1 cellular context compared by ENCODE assay signal in genomic region chr10:13586676-13587355, GRCh38.
TF ChIP-seq lines count a peak whose summit lies in the region.

PRPF18 (plus strand) TSS chr10:13586965; CDS start chr10:13587087, 122 bp downstream.

TF ChIP-seq in HCT116, 20 proteins besides CTCF, POLR2A, EP300 and RAD21 (continued from another document):
- TF ChIP-seq REST (IDR thresholded peaks at IDR 0.05; ENCODE audit: low read depth): no peak
- TF ChIP-seq EZH2 (IDR thresholded peaks at IDR 0.05): no peak
- TF ChIP-seq JUND (IDR thresholded peaks at IDR 0.05): peak; percentile 7; the same call in 1 of the 2 replicates
- peak; percentile 55 for TF ChIP-seq ELF1 (IDR thresholded peaks at IDR 0.05; ENCODE audit: borderline replicate concordance, low read depth)
- no peak for TF ChIP-seq EGR1 (IDR thresholded peaks at IDR 0.05; ENCODE audit: low read depth)
- TF ChIP-seq MAX (IDR thresholded peaks at IDR 0.05): peak; percentile 80
- TF ChIP-seq ATF3 (IDR thresholded peaks at IDR 0.05): no peak
- peak; percentile 68 for TF ChIP-seq TCF7L2 (IDR thresholded peaks at IDR 0.05; ENCODE audit: borderline replicate concordance, extremely low read depth, insufficient read depth, insufficient read length)
- TF ChIP-seq CEBPB (IDR thresholded peaks at IDR 0.05; ENCODE audit: low read depth): no peak
- TF ChIP-seq SIN3A (IDR thresholded peaks at IDR 0.05; ENCODE audit: low read depth): peak; percentile 55; the same call in 1 of the 2 replicates
- TF ChIP-seq POLR2AphosphoS5 (IDR thresholded peaks at IDR 0.05; ENCODE audit: low read depth, low read length): peak; percentile 88
- peak; percentile 91 for TF ChIP-seq CBX3 (IDR thresholded peaks at IDR 0.05; ENCODE audit: low read depth)
- peak; percentile 74 for TF ChIP-seq YY1 (IDR thresholded peaks at IDR 0.05; ENCODE audit: extremely low read depth, insufficient replicate concordance, low read depth, low read length)
- no peak for TF ChIP-seq ZNF274 (IDR thresholded peaks at IDR 0.05; ENCODE audit: low read depth, low read length)
- TF ChIP-seq SRF (IDR thresholded peaks at IDR 0.05; ENCODE audit: low read depth): peak; percentile 35; the same call in 1 of the 2 replicates
- TF ChIP-seq FOSL1 (IDR thresholded peaks at IDR 0.05; ENCODE audit: low read depth): no peak
- no peak for TF ChIP-seq ZFX (IDR thresholded peaks at IDR 0.05)
- 0 out of 2 replicates have a peak, but pooled peaks have one; percentile 22 for TF ChIP-seq SP1 (IDR thresholded peaks at IDR 0.05; ENCODE audit: low read depth)
TF ChIP-seq in HCT116: peak in this region for 10.
